15 cellular contexts compared by ENCODE assay signal in the genomic region with DNA sequence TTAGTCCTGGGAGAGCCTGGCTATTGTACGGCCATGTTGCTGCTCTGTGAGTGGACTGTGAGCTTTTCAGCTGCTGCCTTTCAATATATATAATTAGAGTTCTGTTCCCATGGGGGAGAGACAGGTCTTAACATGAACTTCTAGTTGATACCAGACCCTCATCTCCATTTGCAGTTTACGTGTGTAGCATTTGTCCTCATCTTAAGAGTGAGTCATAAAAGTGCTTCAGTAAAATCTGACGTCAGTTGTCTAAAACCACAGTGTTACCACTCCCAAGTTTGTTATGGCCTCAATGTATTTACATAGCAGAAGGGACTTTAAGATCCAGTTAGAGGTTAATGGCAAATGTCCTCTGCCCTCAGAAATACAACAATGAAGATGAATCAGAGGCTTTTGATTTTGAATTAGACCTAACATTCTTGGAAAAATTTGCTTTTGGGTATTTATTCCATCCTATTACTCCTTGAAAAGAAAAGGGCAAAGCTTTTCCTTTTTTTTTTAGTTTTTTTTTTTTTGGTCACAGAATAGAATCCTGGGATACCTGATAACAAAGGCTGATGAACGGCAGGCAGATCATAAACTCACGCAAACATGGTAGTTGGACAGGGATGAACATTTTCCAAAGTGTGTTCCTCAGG. TPM values are rescaled to one million over a fixed set of nuclear protein-coding genes. Genes with fewer than 3 reads are reported as not detected.
DNase-seq lines count a peak whose midpoint lies in the region; FAIRE-seq and TF ChIP-seq lines count a peak whose summit lies in the region.
"Had no signal": no experiment of that assay in that cellular context is flagged by ENCODE, and none has a peak within 500 bp of the region (broad histone marks: within the 10 kb centered on the region; RNA-seq: fewer than 3 reads in every experiment).

No MANE protein-coding gene starts in this region.

- no peaks in the 10 kb centered on the region for H3K36me3 Mint-ChIP-seq in activated naive CD4-positive, alpha-beta T cell treated with anti-CD3 and anti-CD28 coated beads for 36 hours (ENCODE audit: low read depth)
- H3K36me3 Mint-ChIP-seq: naive B cell had no signal

- H3K27me3 Mint-ChIP-seq in activated naive CD4-positive, alpha-beta T cell treated with anti-CD3 and anti-CD28 coated beads for 36 hours (ENCODE audit: low read depth) = peaks cover 5% of the 10 kb centered on the region

- dilution Hi-C loops in keratinocyte (cut with MboI; ENCODE audit: extremely low pct_ligation_motif_present, low sequenced_read_pairs) = no loop called here

- H3K27ac ChIP-seq in keratinocyte (ENCODE audit: control insufficient read depth, insufficient read depth, low read length) = peak overlapping the region; percentile 60

- H3K27ac Mint-ChIP-seq in activated naive CD4-positive, alpha-beta T cell treated with anti-CD3 and anti-CD28 coated beads for 36 hours = no peak overlapping the region
- H3K27ac Mint-ChIP-seq: naive B cell had no signal

- POLR2A ChIA-PET in BJ (lab: Charles Lee) = no interaction called here

- no peaks in the 10 kb centered on the region for H3K36me3 ChIP-seq in BJ (ENCODE audit: control insufficient read depth, insufficient read depth, low read length)
- no peaks in the 10 kb centered on the region for H3K36me3 ChIP-seq in keratinocyte (ENCODE audit: control insufficient read depth in 2 of 2, extremely low read depth in 1 of 2, insufficient read depth in 2 of 2, low read length in 2 of 2)

- DNase-seq in BJ (ENCODE audit: low read depth) (peak; percentile 53), HTR-8/SVneo (ENCODE audit: insufficient read length, low spot score) (peak; percentile 58), SHP77 (lab: John Stamatoyannopoulos, UW) (peak; percentile 38 to 39), keratinocyte (ENCODE audit: low read depth, low spot score) (peak; percentile 63), C1 segment of cervical spinal cord (lab: John Stamatoyannopoulos, UW) (no peak), pons (ENCODE audit: low spot score) (no peak)
- DNase-seq in activated naive CD4-positive, alpha-beta T cell treated with anti-CD3 and anti-CD28 coated beads for 36 hours = no peak
- DNase-seq in activated CD4-positive, alpha-beta T cell treated with anti-CD3 and anti-CD28 coated beads for 48 hours = no peak
- DNase-seq: Calu3; head of caudate nucleus; Kasumi-1; naive B cell; stimulated activated CD4-positive, alpha-beta T cell treated with anti-CD3 and anti-CD28 coated beads, Interleukin-2, amount 100 ng/mL, for 24 hours; substantia nigra had no signal

- H3K79me2 ChIP-seq in keratinocyte (ENCODE audit: control insufficient read depth, insufficient read depth, low read length) = no peaks in the 10 kb centered on the region

- CTCF ChIA-PET in BJ (lab: Yijun Ruan, JAX) = interaction anchor here (1.2 to 1.5 kb wide), 2 partner anchors 17 to 173 kb away, joined by 3 to 4 read pairs; no protein-coding TSS in a partner anchor
- CTCF ChIA-PET in activated naive CD4-positive, alpha-beta T cell treated with anti-CD3 and anti-CD28 coated beads for 36 hours (lab: Charles Lee) = no interaction called here

- intact Hi-C loops in activated naive CD4-positive, alpha-beta T cell treated with anti-CD3 and anti-CD28 coated beads for 36 hours (cut with micrococcal nuclease) = no loop called here

- peak overlapping the region; percentile 69 for H3K4me2 ChIP-seq in keratinocyte (ENCODE audit: control insufficient read depth, extremely low read depth, insufficient read depth, low read depth, low read length)

- no peaks in the 10 kb centered on the region for H4K20me1 ChIP-seq in keratinocyte (ENCODE audit: control insufficient read depth, extremely low read depth, insufficient read depth, low read length)

- TF ChIP-seq CTCF in BJ (IDR thresholded peaks at IDR 0.05; ENCODE audit: insufficient read depth, low read depth, low read length) = no peak
- TF ChIP-seq CTCF in keratinocyte (optimal IDR thresholded peaks at IDR 0.05 in 1 of 3, IDR thresholded peaks at IDR 0.05 in 1 of 3, conservative IDR thresholded peaks at IDR 0.05 in 1 of 3; ENCODE audit: extremely low read depth in 1 of 3, insufficient read depth in 2 of 3, low read length in 3 of 3) = no peak

- FAIRE-seq in HTR-8/SVneo (lab: Jason Lieb, UNC) = no peak
- peak; percentile 52 for FAIRE-seq in keratinocyte (lab: Jason Lieb, UNC)

- peaks cover 20% of the 10 kb centered on the region for H3K4me1 ChIP-seq in keratinocyte (ENCODE audit: control insufficient read depth, extremely low read depth, insufficient read depth, low read length)

- peak overlapping the region; percentile 72 for H2AFZ ChIP-seq in keratinocyte (ENCODE audit: control insufficient read depth, low read length)

- H3K4me3 ChIP-seq in BJ (ENCODE audit: low read depth, low read length) (no peak overlapping the region), keratinocyte (ENCODE audit: control insufficient read depth in 2 of 3, extremely low read depth in 1 of 3, insufficient read depth in 2 of 3, low read depth in 1 of 3, low read length in 3 of 3) (peak overlapping the region in 1 of 3 experiments; percentile 19)

- no peaks in the 10 kb centered on the region for H3K9me1 ChIP-seq in keratinocyte (ENCODE audit: control insufficient read depth, extremely low read depth, insufficient read depth, low read length)

- H3K9me3 ChIP-seq in keratinocyte (ENCODE audit: control insufficient read depth, low read depth, low read length) = no peaks in the 10 kb centered on the region

- H3K4me3 Mint-ChIP-seq in activated naive CD4-positive, alpha-beta T cell treated with anti-CD3 and anti-CD28 coated beads for 36 hours = no peak overlapping the region
- H3K4me3 Mint-ChIP-seq: central memory CD8-positive, alpha-beta T cell; naive B cell had no signal

- no peaks in the 10 kb centered on the region for H3K4me1 Mint-ChIP-seq in activated naive CD4-positive, alpha-beta T cell treated with anti-CD3 and anti-CD28 coated beads for 36 hours (ENCODE audit: low read depth)
- H3K4me1 Mint-ChIP-seq: central memory CD8-positive, alpha-beta T cell; naive B cell had no signal

- H3K27me3 ChIP-seq in BJ (ENCODE audit: control insufficient read depth, insufficient read depth, low read length) (no peaks in the 10 kb centered on the region), keratinocyte (ENCODE audit: control insufficient read depth, extremely low read depth, insufficient read depth, low read length) (no peaks in the 10 kb centered on the region)

- H3K9me3 Mint-ChIP-seq in activated naive CD4-positive, alpha-beta T cell treated with anti-CD3 and anti-CD28 coated beads for 36 hours = peaks cover 3% of the 10 kb centered on the region
- H3K9me3 Mint-ChIP-seq: central memory CD8-positive, alpha-beta T cell had no signal

- no peak overlapping the region for H3K9ac ChIP-seq in keratinocyte (ENCODE audit: control insufficient read depth, extremely low read depth, insufficient read depth, low read length)

RNA-seq across cellular contexts. Expression of a gene that starts 38.6 kb away (rescaled TPM):
- polyA plus RNA-seq in BJ (2011; rRNA removed) = not detected in 2 replicates
- polyA minus RNA-seq in BJ (2011; rRNA and poly(A)+ RNA removed) = not detected in 2 replicates
- polyA plus RNA-seq in keratinocyte = not detected in 3 replicates
- not detected for polyA plus RNA-seq in keratinocyte (2011; ENCODE audit: low read depth)
- polyA plus RNA-seq in keratinocyte (2011; cell fraction: cytosol; rRNA removed) = not detected in 2 replicates
- polyA plus RNA-seq in keratinocyte (2011; cell fraction: nucleus; rRNA removed) = not detected in 2 replicates
- not detected in 2 replicates for polyA plus RNA-seq in keratinocyte (2012; ENCODE audit: low replicate concordance)
- polyA minus RNA-seq in keratinocyte = not detected in 3 replicates
- polyA minus RNA-seq in keratinocyte (2011; cell fraction: cytosol; rRNA and poly(A)+ RNA removed) = not detected
- polyA minus RNA-seq in keratinocyte (2011; cell fraction: nucleus; rRNA and poly(A)+ RNA removed) = not detected in 2 replicates
- total RNA-seq in activated naive CD4-positive, alpha-beta T cell treated with anti-CD3 and anti-CD28 coated beads for 36 hours = not detected
- total RNA-seq: Calu3 had no signal

Comparison
In these comparisons a context has a peak if more than half of its experiments do, and no peak if none do; other contexts are left out.
1. DNase-seq: peak in BJ (single experiment), HTR-8/SVneo (single experiment), SHP77 (2 of 2) and keratinocyte (single experiment); none in activated naive CD4-positive, alpha-beta T cell treated with anti-CD3 and anti-CD28 coated beads for 36 hours (single experiment), C1 segment of cervical spinal cord (0 of 14), pons (single experiment) and activated CD4-positive, alpha-beta T cell treated with anti-CD3 and anti-CD28 coated beads for 48 hours (single experiment).